1 cellular context compared by ENCODE assay signal in the genomic region with DNA sequence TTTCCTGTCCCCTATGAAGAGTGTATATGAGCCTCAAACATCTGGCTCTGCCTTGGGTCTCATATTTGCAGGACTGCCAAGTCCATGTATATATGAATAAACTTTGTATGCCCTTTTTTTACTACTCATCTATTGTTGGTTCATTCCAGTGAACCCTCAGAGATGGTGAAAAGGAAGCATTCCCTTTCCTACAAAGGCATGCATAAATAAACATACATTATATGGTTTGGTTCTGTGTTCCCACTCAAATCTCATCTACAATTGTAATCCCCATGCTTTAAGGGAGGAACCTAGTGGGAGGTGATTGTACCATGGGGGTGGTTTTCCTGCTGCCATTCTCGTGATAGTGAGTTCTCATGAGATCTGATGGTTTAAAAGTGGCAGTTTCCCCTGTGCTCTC.
TF ChIP-seq lines count a peak whose summit lies in the region.

No MANE protein-coding gene starts in this region.

TF ChIP-seq in IMR-90, 13 proteins besides CTCF, POLR2A, EP300 and RAD21:
- TF ChIP-seq CEBPB (IDR thresholded peaks at IDR 0.05; ENCODE audit: low read depth, low read length) = no peak
- no peak for TF ChIP-seq FOS (IDR thresholded peaks at IDR 0.05; ENCODE audit: low read depth, low read length)
- TF ChIP-seq BHLHE40 (IDR thresholded peaks at IDR 0.05; ENCODE audit: low read depth, low read length) = no peak
- no peak for TF ChIP-seq RCOR1 (IDR thresholded peaks at IDR 0.05; ENCODE audit: insufficient replicate concordance, low read length)
- no peak for TF ChIP-seq MAFK (IDR thresholded peaks at IDR 0.05; ENCODE audit: low read depth, low read length)
- TF ChIP-seq MXI1 (IDR thresholded peaks at IDR 0.05; ENCODE audit: borderline replicate concordance, low read depth, low read length) = no peak
- TF ChIP-seq SMC3 (IDR thresholded peaks at IDR 0.05; ENCODE audit: low read depth, low read length) = no peak
- TF ChIP-seq RFX5 (IDR thresholded peaks at IDR 0.05; ENCODE audit: low read depth, low read length) = no peak
- TF ChIP-seq CHD1 (IDR thresholded peaks at IDR 0.05; ENCODE audit: low read depth, low read length) = no peak
- no peak for TF ChIP-seq NFE2L2 (IDR thresholded peaks at IDR 0.05; ENCODE audit: low read depth, low read length)
- TF ChIP-seq, protein P1, sequence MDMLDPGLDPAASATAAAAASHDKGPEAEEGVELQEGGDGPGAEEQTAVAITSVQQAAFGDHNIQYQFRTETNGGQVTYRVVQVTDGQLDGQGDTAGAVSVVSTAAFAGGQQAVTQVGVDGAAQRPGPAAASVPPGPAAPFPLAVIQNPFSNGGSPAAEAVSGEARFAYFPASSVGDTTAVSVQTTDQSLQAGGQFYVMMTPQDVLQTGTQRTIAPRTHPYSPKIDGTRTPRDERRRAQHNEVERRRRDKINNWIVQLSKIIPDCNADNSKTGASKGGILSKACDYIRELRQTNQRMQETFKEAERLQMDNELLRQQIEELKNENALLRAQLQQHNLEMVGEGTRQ (IDR thresholded peaks at IDR 0.05; ENCODE audit: low read depth, low read length) = no peak
- TF ChIP-seq MAZ (IDR thresholded peaks at IDR 0.05; ENCODE audit: borderline replicate concordance, low read depth, low read length) = no peak
- TF ChIP-seq, protein P2, sequence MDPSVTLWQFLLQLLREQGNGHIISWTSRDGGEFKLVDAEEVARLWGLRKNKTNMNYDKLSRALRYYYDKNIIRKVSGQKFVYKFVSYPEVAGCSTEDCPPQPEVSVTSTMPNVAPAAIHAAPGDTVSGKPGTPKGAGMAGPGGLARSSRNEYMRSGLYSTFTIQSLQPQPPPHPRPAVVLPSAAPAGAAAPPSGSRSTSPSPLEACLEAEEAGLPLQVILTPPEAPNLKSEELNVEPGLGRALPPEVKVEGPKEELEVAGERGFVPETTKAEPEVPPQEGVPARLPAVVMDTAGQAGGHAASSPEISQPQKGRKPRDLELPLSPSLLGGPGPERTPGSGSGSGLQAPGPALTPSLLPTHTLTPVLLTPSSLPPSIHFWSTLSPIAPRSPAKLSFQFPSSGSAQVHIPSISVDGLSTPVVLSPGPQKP (IDR thresholded peaks at IDR 0.05; ENCODE audit: borderline replicate concordance, low read depth, low read length) = no peak
